Comparison of ENCODE assay signal across 11 cellular contexts in genomic region chr10:99788598-99789259, GRCh38. TPM values are rescaled to one million over a fixed set of nuclear protein-coding genes. Genes with fewer than 3 reads are reported as not detected.
DNase-seq lines count a peak whose midpoint lies in the region; TF ChIP-seq lines count a peak whose summit lies in the region.
"Had no signal": no experiment of that assay in that cellular context is flagged by ENCODE, and none has a peak within 500 bp of the region (broad histone marks: within the 10 kb centered on the region; RNA-seq: fewer than 3 reads in every experiment).

No MANE protein-coding gene starts in this region.

- peaks cover 35% of the 10 kb centered on the region for H3K4me1 ChIP-seq in mammary epithelial cell (ENCODE audit: insufficient read depth, low read length)

- intact Hi-C loops in mammary epithelial cell (cut with micrococcal nuclease): no loop called here

- WGBS in mammary epithelial cell (ENCODE audit: low coverage, missing lambda C conversion rate): 49% methylated on average over 6 of the region's 6 CpGs

- no peaks in the 10 kb centered on the region for H4K20me1 ChIP-seq in mammary epithelial cell (ENCODE audit: insufficient read depth, low read length)

- BruUV-seq in mammary epithelial cell (replicated peaks; lab: Mats Ljungman, UMichigan): no TSS peak

- in situ Hi-C loops in mammary epithelial cell (cut with MboI; ENCODE audit: low sequenced_read_pairs in 2 of 2): no loop called here
- in situ Hi-C loops in KBM-7 (cut with MboI; ENCODE audit: low pct_unique_long_range_greater_than_20kb, low sequenced_read_pairs): no loop called here

- H3K27ac ChIP-seq in mammary epithelial cell (ENCODE audit: insufficient read depth, low read depth, low read length): no peak overlapping the region
- peak overlapping the region in 11 of 21 experiments; percentile 24 to 68 (median 51) for H3K27ac ChIP-seq in skin epidermis
- H3K27ac ChIP-seq: WERI-Rb-1 had no signal

- H3K27me3 ChIP-seq in mammary epithelial cell (ENCODE audit: insufficient read depth, low read length): no peaks in the 10 kb centered on the region

- no peak overlapping the region for H3K9ac ChIP-seq in mammary epithelial cell (ENCODE audit: insufficient read depth, low read length)

- H3K36me3 ChIP-seq in mammary epithelial cell (ENCODE audit: insufficient read depth, low read length): no peaks in the 10 kb centered on the region
- H3K36me3 ChIP-seq: WERI-Rb-1 had no signal

- dilution Hi-C loops in mammary epithelial cell (cut with HindIII; ENCODE audit: low sequenced_read_pairs): no loop called here

- peak overlapping the region; percentile 46 for H2AFZ ChIP-seq in mammary epithelial cell (ENCODE audit: low read depth, low read length)

- H3K9me3 ChIP-seq in mammary epithelial cell (replicated peaks; ENCODE audit: insufficient read depth, low read length): no peaks in the 10 kb centered on the region

- DNase-seq in GM04503 (ENCODE audit: low read depth) (peak; percentile 98), mammary epithelial cell (no peak), inferior parietal cortex (ENCODE audit: extremely low spot score) (peak; percentile 60), DMS114 treated with DMSO at 0.1 percent for 48 hours (lab: John Stamatoyannopoulos, UW; ENCODE audit: unreplicated experiment) (no peak), COR-L47 (lab: John Stamatoyannopoulos, UW) (no peak), NK-92 (lab: John Stamatoyannopoulos, UW; ENCODE audit: unreplicated experiment) (no peak), KBM-7 (no peak)
- DNase-seq: mesendoderm, NCI-H1092 treated with DMSO at 0.1 percent for 48 hours, WERI-Rb-1 had no signal

- CTCF ChIA-PET in mammary epithelial cell (lab: Charles Lee; ENCODE audit: low non-redundant PET): no interaction called here

- H3K79me2 ChIP-seq in mammary epithelial cell (ENCODE audit: insufficient read depth, low read length): no peaks in the 10 kb centered on the region

- H3K4me2 ChIP-seq in mammary epithelial cell (ENCODE audit: insufficient read depth, low read depth, low read length): no peak overlapping the region

- no peak for TF ChIP-seq CTCF in mammary epithelial cell (conservative IDR thresholded peaks at IDR 0.05 in 1 of 2, IDR thresholded peaks at IDR 0.05 in 1 of 2; ENCODE audit: extremely low read depth in 1 of 2, insufficient read depth in 1 of 2, low read depth in 1 of 2, low read length in 2 of 2)

- no peak overlapping the region for H3K4me3 ChIP-seq in mammary epithelial cell (replicated peaks in 1 of 3; ENCODE audit: insufficient read depth in 1 of 3, low read depth in 2 of 3, low read length in 3 of 3)
- no peak overlapping the region for H3K4me3 ChIP-seq in skin epidermis

RNA-seq across cellular contexts. Expression of gene ABCC2, which starts 6.3 kb away (rescaled TPM):
- under 1 TPM; 0.66 to 0.83 TPM for total RNA-seq in mammary epithelial cell
- 0.76 TPM for polyA plus RNA-seq in mammary epithelial cell
- 6.7 TPM for polyA minus RNA-seq in mammary epithelial cell

RNA-seq across cellular contexts. Expression of gene CUTC, which starts 56.7 kb away (rescaled TPM):
- total RNA-seq in mammary epithelial cell: 10 to 100 TPM in 1 of 2 donors, 1 to 10 TPM in 1; 8.2 to 14.7 TPM
- polyA plus RNA-seq in mammary epithelial cell: 16.7 TPM
- polyA minus RNA-seq in mammary epithelial cell: 31.8 TPM

RNA-seq across cellular contexts. Expression of gene COX15, which starts 56.8 kb away (rescaled TPM):
- total RNA-seq in mammary epithelial cell: 10 to 100 TPM; 26.5 to 29.5 TPM
- 19.0 TPM for polyA plus RNA-seq in mammary epithelial cell
- 24.4 TPM for polyA minus RNA-seq in mammary epithelial cell

Comparison
In these comparisons a context has a peak if more than half of its experiments do, and no peak if none do; other contexts are left out.
1. DNase-seq: peak in GM04503 (single experiment) and inferior parietal cortex (single experiment); none in mammary epithelial cell (single experiment), DMS114 treated with DMSO at 0.1 percent for 48 hours (single experiment), COR-L47 (single experiment), NK-92 (single experiment) and KBM-7 (single experiment).